Comparison of ENCODE assay signal across 24 cellular contexts in genomic region chr7:100370746-100371145, GRCh38. TPM values are rescaled to one million over a fixed set of nuclear protein-coding genes. Genes with fewer than 3 reads are reported as not detected.
DNase-seq lines count a peak whose midpoint lies in the region; ATAC-seq and TF ChIP-seq lines count a peak whose summit lies in the region.
"Had no signal": no experiment of that assay in that cellular context is flagged by ENCODE, and none has a peak within 500 bp of the region (broad histone marks: within the 10 kb centered on the region; RNA-seq: fewer than 3 reads in every experiment).

No MANE protein-coding gene starts in this region.

- no peak for DNase-seq in CD4-positive, alpha-beta T cell
- DNase-seq in endothelial cell (ENCODE audit: low spot score) (no peak), neural progenitor cell (ENCODE audit: low spot score) (no peak), AML-193 (lab: John Stamatoyannopoulos, UW) (no peak), NCI-H2107 (lab: John Stamatoyannopoulos, UW) (no peak)
- DNase-seq: activated CD4-positive, alpha-beta memory T cell treated with anti-CD3 and anti-CD28 coated beads, Interleukin-2, amount 10 ng/mL, durations not matched to agents 7 days and 5 days; foreskin melanocyte; GOT3; NCI-H146; NCI-H748 treated with DMSO at 0.1 percent for 48 hours; OCI-M1; SHP77; stimulated activated naive CD4-positive, alpha-beta T cell treated with Interleukin-2 at 50 U/mL for 16 hours; T-helper 1 cell; transverse colon; WERI-Rb-1 had no signal

- H3K9me3 ChIP-seq in CD4-positive, alpha-beta T cell (ENCODE audit: control insufficient read depth, low read length), result no peaks in the 10 kb centered on the region
- H3K9me3 ChIP-seq in HUES64 (ENCODE audit: insufficient read depth, low read depth, low read length), result no peaks in the 10 kb centered on the region
- H3K9me3 ChIP-seq in neural progenitor cell (ENCODE audit: low read depth), result no peaks in the 10 kb centered on the region
- H3K9me3 ChIP-seq: transverse colon had no signal

- H3K4me1 Mint-ChIP-seq in CD4-positive, alpha-beta T cell (ENCODE audit: low read depth), result peaks cover 20% of the 10 kb centered on the region
- peaks cover 7% of the 10 kb centered on the region for H3K4me1 Mint-ChIP-seq in endothelial cell (ENCODE audit: unreplicated experiment)
- H3K4me1 Mint-ChIP-seq in neural progenitor cell, result peaks cover 36% of the 10 kb centered on the region

- H3F3A ChIP-seq in neural progenitor cell (ENCODE audit: low read depth), result peaks cover 28% of the 10 kb centered on the region

- H3K36me3 Mint-ChIP-seq in CD4-positive, alpha-beta T cell (ENCODE audit: low read depth), result peaks cover 20% of the 10 kb centered on the region
- H3K36me3 Mint-ChIP-seq in endothelial cell (ENCODE audit: low read depth, unreplicated experiment) (peaks cover 3% of the 10 kb centered on the region), neural progenitor cell (peaks cover 9% of the 10 kb centered on the region)

- H3K27ac ChIP-seq in CD4-positive, alpha-beta T cell (ENCODE audit: low read depth, low read length), result no peak overlapping the region
- H3K27ac ChIP-seq in HUES64 (ENCODE audit: low read depth, low read length) (peak overlapping the region; percentile 50; the same call in 1 of the 2 replicates), neural progenitor cell (no peak overlapping the region)
- H3K27ac ChIP-seq: WERI-Rb-1 had no signal

- intact Hi-C loops in CD4-positive, alpha-beta T cell (cut with DNase I, micrococcal nuclease), result no loop called here

- no peak overlapping the region for H3K4me3 Mint-ChIP-seq in CD4-positive, alpha-beta T cell
- no peak overlapping the region for H3K4me3 Mint-ChIP-seq in endothelial cell (ENCODE audit: unreplicated experiment)
- no peak overlapping the region for H3K4me3 Mint-ChIP-seq in neural progenitor cell
- H3K4me3 Mint-ChIP-seq: activated CD4-positive, alpha-beta memory T cell treated with anti-CD3 and anti-CD28 coated beads, Interleukin-2, amount 10 ng/mL, durations not matched to agents 7 days and 5 days; activated T-helper 17 cell treated with anti-CD3 and anti-CD28 coated beads, Interleukin-2, amount 50 U/mL, for 72 hours had no signal

- H3K4me3 ChIP-seq in HUES64 (ENCODE audit: low read length) (no peak overlapping the region), neural progenitor cell (no peak overlapping the region)
- H3K4me3 ChIP-seq: transverse colon had no signal

- H4K20me1 ChIP-seq in neural progenitor cell (ENCODE audit: low read depth), result peaks cover 6% of the 10 kb centered on the region

- H3K4me2 ChIP-seq in neural progenitor cell, result peak overlapping the region; percentile 67

- no peaks in the 10 kb centered on the region for H3K27me3 Mint-ChIP-seq in CD4-positive, alpha-beta T cell
- H3K27me3 Mint-ChIP-seq in endothelial cell (ENCODE audit: unreplicated experiment) (peaks cover 19% of the 10 kb centered on the region), neural progenitor cell (ENCODE audit: insufficient read depth, low read depth) (peaks cover 3% of the 10 kb centered on the region)
- H3K27me3 Mint-ChIP-seq: activated CD4-positive, alpha-beta memory T cell treated with anti-CD3 and anti-CD28 coated beads, Interleukin-2, amount 10 ng/mL, durations not matched to agents 7 days and 5 days; activated T-helper 17 cell treated with anti-CD3 and anti-CD28 coated beads, Interleukin-2, amount 50 U/mL, for 72 hours had no signal

- H3K27me3 ChIP-seq in CD4-positive, alpha-beta T cell (ENCODE audit: control insufficient read depth, insufficient read depth, low read length), result no peaks in the 10 kb centered on the region
- H3K27me3 ChIP-seq in HUES64 (ENCODE audit: insufficient read depth, low read length) (no peaks in the 10 kb centered on the region), neural progenitor cell (no peaks in the 10 kb centered on the region)
- H3K27me3 ChIP-seq: transverse colon had no signal

- H3K4me1 ChIP-seq in HUES64 (ENCODE audit: insufficient read depth, low read length) (peaks cover 10% of the 10 kb centered on the region; the same call in 1 of the 2 replicates), neural progenitor cell (peaks cover 34% of the 10 kb centered on the region)

- H3K27ac Mint-ChIP-seq in CD4-positive, alpha-beta T cell, result peak overlapping the region; percentile 33
- H3K27ac Mint-ChIP-seq in endothelial cell (ENCODE audit: unreplicated experiment) (peak overlapping the region; percentile 77), neural progenitor cell (peak overlapping the region; percentile 96)
- H3K27ac Mint-ChIP-seq: activated CD4-positive, alpha-beta memory T cell treated with anti-CD3 and anti-CD28 coated beads, Interleukin-2, amount 10 ng/mL, durations not matched to agents 7 days and 5 days; activated T-helper 17 cell treated with anti-CD3 and anti-CD28 coated beads, Interleukin-2, amount 50 U/mL, for 72 hours had no signal

- no peak overlapping the region for H2AFZ ChIP-seq in neural progenitor cell (replicated peaks)

- H3K9ac ChIP-seq in HUES64 (ENCODE audit: low read depth, low read length) (no peak overlapping the region), neural progenitor cell (no peak overlapping the region)

- POLR2A ChIA-PET in CD4-positive, alpha-beta T cell (lab: Charles Lee), result no interaction called here

- no peak for TF ChIP-seq CTCF in CD4-positive, alpha-beta T cell (IDR thresholded peaks at IDR 0.05)
- TF ChIP-seq CTCF in endothelial cell (IDR thresholded peaks at IDR 0.05; ENCODE audit: unreplicated experiment) (no peak), neural progenitor cell (IDR thresholded peaks at IDR 0.05) (no peak)

- CTCF ChIA-PET in CD4-positive, alpha-beta T cell (lab: Charles Lee), result no interaction called here

- WGBS in HUES64, result 88% methylated on average over 6 of the region's 6 CpGs

- ATAC-seq in CD4-positive, alpha-beta T cell (ENCODE audit: poor library complexity), result no peak
- ATAC-seq in GM18520 (IDR thresholded peaks at IDR 0.05; ENCODE audit: unreplicated experiment) (no peak), HG03280 (IDR thresholded peaks at IDR 0.05; ENCODE audit: unreplicated experiment) (no peak)
- ATAC-seq: activated T-helper 17 cell treated with anti-CD3 and anti-CD28 coated beads, Interleukin-2, amount 50 U/mL, for 72 hours; right cardiac atrium had no signal

- H3K79me2 ChIP-seq in neural progenitor cell (ENCODE audit: low read depth), result no peaks in the 10 kb centered on the region

- H3K36me3 ChIP-seq in HUES64 (ENCODE audit: insufficient read depth, low read length) (peaks cover 6% of the 10 kb centered on the region; the same call in 1 of the 2 replicates), neural progenitor cell (no peaks in the 10 kb centered on the region)
- H3K36me3 ChIP-seq: transverse colon had no signal

- no peaks in the 10 kb centered on the region for H3K9me3 Mint-ChIP-seq in CD4-positive, alpha-beta T cell
- H3K9me3 Mint-ChIP-seq in endothelial cell (ENCODE audit: unreplicated experiment) (no peaks in the 10 kb centered on the region), neural progenitor cell (no peaks in the 10 kb centered on the region)
- H3K9me3 Mint-ChIP-seq: activated CD4-positive, alpha-beta memory T cell treated with anti-CD3 and anti-CD28 coated beads, Interleukin-2, amount 10 ng/mL, durations not matched to agents 7 days and 5 days; activated T-helper 17 cell treated with anti-CD3 and anti-CD28 coated beads, Interleukin-2, amount 50 U/mL, for 72 hours had no signal

RNA-seq across cellular contexts. Expression of gene PILRA, which starts 2.5 kb away (rescaled TPM):
- 1 to 10 TPM; 4.6 to 5.3 TPM for total RNA-seq in CD4-positive, alpha-beta T cell
- polyA plus RNA-seq in HUES64 (2013, experiment 1 of 2), result 2.6 TPM
- 3.2 TPM for polyA plus RNA-seq in HUES64 (2013, experiment 2 of 2)
- 4.2 TPM for total RNA-seq in endothelial cell (ENCODE audit: unreplicated experiment)
- 0.68 and 6.7 TPM in 2 replicates for total RNA-seq in neural progenitor cell (ENCODE audit: low replicate concordance)
- total RNA-seq: bronchial epithelial cell, dermis microvascular lymphatic vessel endothelial cell, epithelial cell of proximal tubule had no signal

RNA-seq across cellular contexts. Expression of gene PILRB, which starts 12.8 kb away (rescaled TPM):
- total RNA-seq in CD4-positive, alpha-beta T cell, result 10 to 100 TPM; 56.4 to 67.6 TPM
- polyA plus RNA-seq in HUES64 (2013, experiment 1 of 2), result 15.1 TPM
- polyA plus RNA-seq in HUES64 (2013, experiment 2 of 2), result 16.5 TPM
- 40.1 TPM for total RNA-seq in endothelial cell (ENCODE audit: unreplicated experiment)
- 19.3 and 43.6 TPM in 2 replicates for total RNA-seq in neural progenitor cell (ENCODE audit: low replicate concordance)

RNA-seq across cellular contexts. Expression of gene ZCWPW1, which starts 57.8 kb away (rescaled TPM):
- total RNA-seq in CD4-positive, alpha-beta T cell, result 1 to 10 TPM; 4.4 to 6.5 TPM
- 0.65 TPM for polyA plus RNA-seq in HUES64 (2013, experiment 1 of 2)
- polyA plus RNA-seq in HUES64 (2013, experiment 2 of 2), result 1.2 TPM
- total RNA-seq in endothelial cell (ENCODE audit: unreplicated experiment) (2.2 TPM), neural progenitor cell (ENCODE audit: low replicate concordance) (1.4 and 1.8 TPM in 2 replicates)

RNA-seq across cellular contexts. Expression of gene MEPCE, which starts 58.9 kb away (rescaled TPM):
- 10 to 100 TPM; 52.6 to 57.0 TPM for total RNA-seq in CD4-positive, alpha-beta T cell
- 40.5 TPM for polyA plus RNA-seq in HUES64 (2013, experiment 1 of 2)
- polyA plus RNA-seq in HUES64 (2013, experiment 2 of 2), result 36.3 TPM
- 30.5 TPM for total RNA-seq in endothelial cell (ENCODE audit: unreplicated experiment)
- 16.4 and 42.6 TPM in 2 replicates for total RNA-seq in neural progenitor cell (ENCODE audit: low replicate concordance)

Comparison
In these comparisons a context has a peak if more than half of its experiments do, and no peak if none do; other contexts are left out.
1. H3K27ac Mint-ChIP-seq: peak in every context shown above with its lines; median percentile 96 in neural progenitor cell; 77 in endothelial cell; 33 in CD4-positive, alpha-beta T cell.